Comparison of ENCODE assay signal across 9 cellular contexts in the genomic region with DNA sequence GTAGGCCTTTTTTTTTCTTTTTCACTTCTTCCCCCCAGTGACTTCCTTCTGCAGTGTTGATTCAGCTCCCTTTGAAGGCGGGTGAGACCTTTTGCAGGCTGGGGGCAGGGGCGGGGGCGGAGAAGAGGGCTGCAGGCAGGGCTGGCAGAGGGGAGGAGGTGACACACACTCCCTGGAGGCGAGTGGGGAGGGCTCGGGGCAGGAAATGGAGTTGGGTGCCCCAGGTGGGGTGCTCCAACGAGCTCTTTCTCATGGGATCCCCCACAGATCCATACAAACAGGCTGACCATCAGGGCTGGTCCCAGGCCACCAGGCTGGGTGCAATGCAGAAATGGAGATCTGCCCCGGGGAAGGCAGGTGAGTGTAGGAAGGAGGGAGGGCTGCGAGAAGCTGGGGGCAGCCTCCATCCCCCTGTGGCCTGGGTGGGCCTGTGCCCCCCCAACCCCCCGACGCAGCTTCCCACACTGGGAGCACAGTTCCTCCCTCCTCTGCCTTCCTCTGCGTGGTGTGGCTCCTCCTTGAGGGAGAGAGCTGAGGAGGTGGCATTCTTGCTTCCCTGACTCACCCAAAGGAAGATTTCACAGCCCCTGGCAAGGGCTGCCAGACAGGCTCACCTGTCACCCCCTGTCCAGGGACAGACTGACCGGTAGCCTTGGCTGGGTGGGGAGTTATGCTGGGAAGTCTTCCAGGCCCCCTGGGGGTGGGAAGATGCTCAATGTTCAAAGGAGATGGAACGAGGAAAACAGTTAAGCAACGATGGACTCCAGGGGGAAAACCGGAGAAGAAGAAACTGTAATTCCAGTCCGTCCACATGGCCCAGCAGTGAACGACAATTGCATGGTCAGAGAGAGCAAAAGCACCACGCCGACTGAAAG. TPM values are rescaled to one million over a fixed set of nuclear protein-coding genes. Genes with fewer than 3 reads are reported as not detected.
DNase-seq lines count a peak whose midpoint lies in the region; ATAC-seq and TF ChIP-seq lines count a peak whose summit lies in the region.
"Had no signal": no experiment of that assay in that cellular context is flagged by ENCODE, and none has a peak within 500 bp of the region (broad histone marks: within the 10 kb centered on the region; RNA-seq: fewer than 3 reads in every experiment).

No MANE protein-coding gene starts in this region.

- in situ Hi-C loops in G401 (cut with HindIII; ENCODE audit: low sequenced_read_pairs): no loop called here

- no peaks in the 10 kb centered on the region for H3K36me3 ChIP-seq in Karpas-422 (ENCODE audit: insufficient read depth, low read length)
- no peaks in the 10 kb centered on the region for H3K36me3 ChIP-seq in duodenal mucosa (ENCODE audit: control insufficient read depth in 1 of 2, insufficient read depth in 2 of 2, low read length in 2 of 2)
- no peaks in the 10 kb centered on the region for H3K36me3 ChIP-seq in thoracic aorta

- peak overlapping the region; percentile 86 for H3K4me2 ChIP-seq in Karpas-422 (ENCODE audit: low read depth, low read length, poor library complexity, severe bottlenecking)

- peaks cover 88% of the 10 kb centered on the region for H3K4me1 ChIP-seq in Karpas-422 (ENCODE audit: low read length)
- peaks cover 7 to 17% of the 10 kb centered on the region in 2 donors for H3K4me1 ChIP-seq in duodenal mucosa (ENCODE audit: control insufficient read depth in 1 of 2, insufficient read depth in 2 of 2, low read length in 2 of 2)
- H3K4me1 ChIP-seq in thoracic aorta (ENCODE audit: control insufficient read depth in 1 of 2, low read depth in 2 of 2): peaks cover 32 to 55% of the 10 kb centered on the region in 2 donors

- peaks cover 50 to 83% (median 78%) of the 10 kb centered on the region in 4 donors for H3K4me1 Mint-ChIP-seq in naive thymus-derived CD8-positive, alpha-beta T cell

- H3K9me3 ChIP-seq in Karpas-422 (ENCODE audit: low read length) (no peaks in the 10 kb centered on the region), duodenal mucosa (ENCODE audit: control insufficient read depth in 1 of 2, low read length in 2 of 2) (no peaks in the 10 kb centered on the region), thoracic aorta (no peaks in the 10 kb centered on the region)

- peaks cover 0 to 5% (median 0%) of the 10 kb centered on the region in 3 donors for H3K36me3 Mint-ChIP-seq in naive thymus-derived CD8-positive, alpha-beta T cell

- no peaks in the 10 kb centered on the region for H3K9me2 ChIP-seq in Karpas-422 (replicated peaks; ENCODE audit: insufficient read depth, low read length)

- peak; percentile 98 for DNase-seq in Karpas-422
- DNase-seq in activated CD4-positive, alpha-beta T cell treated with anti-CD3 and anti-CD28 coated beads, Interleukin-2, amount 50 U/mL, for 1 hour: peak; percentile 86
- peak; percentile 75 to 96 (median 84) for DNase-seq in naive thymus-derived CD8-positive, alpha-beta T cell
- DNase-seq in thoracic aorta (ENCODE audit: low spot score): no peak
- DNase-seq in DMS79 treated with DMSO at 0.1 percent for 48 hours (lab: John Stamatoyannopoulos, UW): no peak
- DNase-seq in G401 (ENCODE audit: low spot score): no peak

- H3K4me3 Mint-ChIP-seq in naive thymus-derived CD8-positive, alpha-beta T cell: peak overlapping the region; percentile 88 to 96 (median 91)

- TF ChIP-seq CTCF in thoracic aorta (IDR thresholded peaks at IDR 0.05): no peak

- POLR2A ChIA-PET in naive thymus-derived CD8-positive, alpha-beta T cell (lab: Charles Lee): interaction anchor here (0.6 to 13.7 kb wide), 18 partner anchors 9 to 584 kb away, joined by 3 to 703 read pairs (median 4); a partner anchor contains a TSS

- ATAC-seq in naive thymus-derived CD8-positive, alpha-beta T cell: peak; percentile 69 to 82
- ATAC-seq in thoracic aorta (ENCODE audit: insufficient number of reproducible peaks, low FRiP score, low read depth): no peak

- peak overlapping the region; percentile 70 to 99 (median 96) for H3K27ac Mint-ChIP-seq in naive thymus-derived CD8-positive, alpha-beta T cell

- H3K4me3 ChIP-seq in GM08714 (ENCODE audit: low read length) (peak overlapping the region; percentile 74), Karpas-422 (ENCODE audit: low read length) (peak overlapping the region; percentile 75), duodenal mucosa (ENCODE audit: low read depth in 1 of 2, low read length in 2 of 2) (peak overlapping the region in 1 of 2 donors; percentile 8), thoracic aorta (peak overlapping the region; percentile 15)

- peaks cover 9% of the 10 kb centered on the region; the same call in 1 of the 2 replicates for H3K79me2 ChIP-seq in Karpas-422 (ENCODE audit: low read length)

- peaks cover 0 to 4% (median 0%) of the 10 kb centered on the region in 9 donors for H3K9me3 Mint-ChIP-seq in naive thymus-derived CD8-positive, alpha-beta T cell

- no peaks in the 10 kb centered on the region for H4K20me1 ChIP-seq in Karpas-422 (ENCODE audit: insufficient read depth, low read depth, low read length)

- H3K27me3 Mint-ChIP-seq in naive thymus-derived CD8-positive, alpha-beta T cell: no peaks in the 10 kb centered on the region

- no peak overlapping the region for H2AFZ ChIP-seq in Karpas-422 (ENCODE audit: low read length)

- H3K27ac ChIP-seq in Karpas-422 (ENCODE audit: low read length) (peak overlapping the region; percentile 100), duodenal mucosa (ENCODE audit: low read depth, low read length) (no peak overlapping the region), thoracic aorta (no peak overlapping the region)
- H3K27ac ChIP-seq: VCaP had no signal

- H3K9ac ChIP-seq in Karpas-422 (ENCODE audit: low read length): peak overlapping the region; percentile 93
- H3K9ac ChIP-seq in duodenal mucosa (ENCODE audit: low read depth in 1 of 2, low read length in 2 of 2): peak overlapping the region; percentile 12 to 26

- H3K27me3 ChIP-seq in Karpas-422 (ENCODE audit: low read length) (no peaks in the 10 kb centered on the region), duodenal mucosa (ENCODE audit: control insufficient read depth in 1 of 2, insufficient read depth in 2 of 2, low read length in 2 of 2) (peaks cover 35 to 50% of the 10 kb centered on the region in 2 donors), thoracic aorta (replicated peaks; ENCODE audit: insufficient read depth) (peaks cover 2% of the 10 kb centered on the region)

RNA-seq across cellular contexts. Expression of a gene that starts 7.1 kb away (rescaled TPM):
- total RNA-seq in Karpas-422 (2014; rRNA removed; shearing (Covaris generic); ENCODE audit: low replicate concordance): 252 and 484 TPM in 2 replicates
- 100 to 1,000 TPM; 177 to 180 TPM for total RNA-seq in naive thymus-derived CD8-positive, alpha-beta T cell
- 100 to 1,000 TPM; 423 to 549 (median 524) TPM for polyA plus RNA-seq in naive thymus-derived CD8-positive, alpha-beta T cell
- total RNA-seq in thoracic aorta: 100 to 1,000 TPM; 161 to 166 TPM
- not detected in 2 replicates for total RNA-seq in G401 (2014; rRNA removed; shearing (Covaris generic))

RNA-seq across cellular contexts. Expression of a gene that starts 12.0 kb away (rescaled TPM):
- 12.2 and 48.7 TPM in 2 replicates for total RNA-seq in Karpas-422 (2014; rRNA removed; shearing (Covaris generic); ENCODE audit: low replicate concordance)
- 10 to 100 TPM; 23.5 to 27.9 TPM for total RNA-seq in naive thymus-derived CD8-positive, alpha-beta T cell
- 10 to 100 TPM; 11.7 to 13.5 (median 12.1) TPM for polyA plus RNA-seq in naive thymus-derived CD8-positive, alpha-beta T cell
- 10 to 100 TPM in 1 of 2 donors, 1 to 10 TPM in 1; 5.9 to 10.6 TPM for total RNA-seq in thoracic aorta
- total RNA-seq in G401 (2014; rRNA removed; shearing (Covaris generic)): 48.2 and 77.4 TPM in 2 replicates

RNA-seq across cellular contexts. Expression of a gene that starts 54.3 kb away (rescaled TPM):
- total RNA-seq in Karpas-422 (2014; rRNA removed; shearing (Covaris generic); ENCODE audit: low replicate concordance): 37.8 and 44.7 TPM in 2 replicates
- 10 to 100 TPM; 62.0 to 68.7 TPM for total RNA-seq in naive thymus-derived CD8-positive, alpha-beta T cell
- polyA plus RNA-seq in naive thymus-derived CD8-positive, alpha-beta T cell: 10 to 100 TPM; 42.4 to 54.1 (median 44.3) TPM
- total RNA-seq in thoracic aorta: 100 to 1,000 TPM; 301 to 351 TPM
- 172 and 243 TPM in 2 replicates for total RNA-seq in G401 (2014; rRNA removed; shearing (Covaris generic))

Comparison
In these comparisons a context has a peak if more than half of its experiments do, and no peak if none do; other contexts are left out.
1. DNase-seq: peak in Karpas-422 (single experiment), activated CD4-positive, alpha-beta T cell treated with anti-CD3 and anti-CD28 coated beads, Interleukin-2, amount 50 U/mL, for 1 hour (single experiment) and naive thymus-derived CD8-positive, alpha-beta T cell (10 of 10); none in thoracic aorta (single experiment), DMS79 treated with DMSO at 0.1 percent for 48 hours (single experiment) and G401 (single experiment).
2. RNA of a gene that starts 7.1 kb away (total RNA-seq): 252 to 484 TPM in Karpas-422, 177 to 180 TPM in naive thymus-derived CD8-positive, alpha-beta T cell and 161 to 166 TPM in thoracic aorta; not detected in G401; every median in the first group is over 100 times any median in the second.